8 cellular contexts compared by ENCODE assay signal in the genomic region with DNA sequence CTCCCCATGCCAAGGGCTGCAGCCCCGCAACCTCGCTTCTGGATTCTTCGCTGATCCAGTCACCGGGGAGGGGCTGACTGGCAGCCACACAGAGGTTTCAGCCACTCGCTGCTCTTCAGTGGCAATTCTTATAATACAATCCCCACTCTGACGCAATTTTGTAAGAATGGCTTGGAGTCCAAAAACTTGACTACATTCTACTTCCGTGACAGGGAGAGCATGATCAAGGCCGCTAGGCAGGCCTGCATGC. TPM values are rescaled to one million over a fixed set of nuclear protein-coding genes. Genes with fewer than 3 reads are reported as not detected.
DNase-seq lines count a peak whose midpoint lies in the region; ATAC-seq and TF ChIP-seq lines count a peak whose summit lies in the region.

No MANE protein-coding gene starts in this region.

- peak; percentile 72 for ATAC-seq in omental fat pad (ENCODE audit: low FRiP score)
- ATAC-seq in GM21360 (IDR thresholded peaks at IDR 0.05; ENCODE audit: unreplicated experiment), result no peak

- H3K9me3 Mint-ChIP-seq in CD14-positive monocyte, result peaks cover 0 to 2% (median 0%) of the 10 kb centered on the region in 7 donors

- TF ChIP-seq POLR2A in esophagus muscularis mucosa (IDR thresholded peaks at IDR 0.05; ENCODE audit: low read depth), result no peak

- DNase-seq in CD14-positive monocyte (ENCODE audit: low spot score) (no peak), RWPE1 (ENCODE audit: low spot score) (no peak), esophagus muscularis mucosa (ENCODE audit: extremely low spot score) (peak; percentile 93), omental fat pad (ENCODE audit: low spot score) (no peak), H4 (ENCODE audit: low spot score) (no peak), OCI-M1 (lab: John Stamatoyannopoulos, UW) (no peak), NCI-H1417 (lab: John Stamatoyannopoulos, UW) (no peak)

- CTCF ChIA-PET in RWPE1 (lab: Yijun Ruan, JAX), result interaction anchor here (0.7 to 3.4 kb wide), 6 partner anchors 12 to 250 kb away, joined by 3 to 27 read pairs (median 4); partner anchors contain the start of gene PPM1F

- no peaks in the 10 kb centered on the region for H3K9me3 ChIP-seq in esophagus muscularis mucosa

- H3K4me3 Mint-ChIP-seq in CD14-positive monocyte, result peak overlapping the region; percentile 78 to 90

- peaks cover 0 to 2% (median 0%) of the 10 kb centered on the region in 3 donors for H3K27me3 Mint-ChIP-seq in CD14-positive monocyte (ENCODE audit: low read depth in 3 of 3)

- peak overlapping the region; percentile 61 to 67 (median 66) for H3K4me3 ChIP-seq in esophagus muscularis mucosa

- TF ChIP-seq CTCF in CD14-positive monocyte (IDR thresholded peaks at IDR 0.05) (no peak), RWPE1 (conservative IDR thresholded peaks at IDR 0.05; ENCODE audit: low read depth) (no peak), esophagus muscularis mucosa (IDR thresholded peaks at IDR 0.05) (no peak), omental fat pad (IDR thresholded peaks at IDR 0.05) (no peak)

- WGBS in esophagus muscularis mucosa, result 20% methylated on average over 1 of the region's 8 CpGs

- POLR2A ChIA-PET in RWPE1 (lab: Yijun Ruan, JAX; ENCODE audit: low non-redundant PET), result no interaction called here

- intact Hi-C loops in CD14-positive monocyte (cut with micrococcal nuclease), result loop anchor here (2.0 to 10.0 kb wide), 5 partner anchors 15 to 283 kb away; partner anchors contain the start of gene PPM1F (in 2 of the 2)
- intact Hi-C loops in esophagus muscularis mucosa (cut with DNase I), result loop anchor here (2.0 to 5.0 kb wide), 3 partner anchors 15 to 225 kb away; partner anchors contain the start of genes MAPK1 and PPM1F

- peaks cover 79% of the 10 kb centered on the region for H3K4me1 Mint-ChIP-seq in CD14-positive monocyte

- peaks cover 11 to 49% (median 37%) of the 10 kb centered on the region in 4 donors for H3K36me3 ChIP-seq in esophagus muscularis mucosa

- peak overlapping the region; percentile 97 for H3K27ac ChIP-seq in RWPE1
- H3K27ac ChIP-seq in esophagus muscularis mucosa (replicated peaks in 1 of 4), result peak overlapping the region; percentile 92 to 98 (median 94)

- no peaks in the 10 kb centered on the region for H3K27me3 ChIP-seq in esophagus muscularis mucosa

- H3K36me3 Mint-ChIP-seq in CD14-positive monocyte, result peaks cover 40 to 68% of the 10 kb centered on the region in 2 donors

- TF ChIP-seq EP300 in esophagus muscularis mucosa (IDR thresholded peaks at IDR 0.05), result no peak

- peaks cover 66 to 90% (median 74%) of the 10 kb centered on the region in 4 donors for H3K4me1 ChIP-seq in esophagus muscularis mucosa

- peak overlapping the region; percentile 99 to 100 (median 100) for H3K27ac Mint-ChIP-seq in CD14-positive monocyte

RNA-seq across cellular contexts. Expression of gene PPM1F, which starts 14.9 kb away (rescaled TPM):
- polyA plus RNA-seq in CD14-positive monocyte, result 10 to 100 TPM; 28.8 to 37.2 TPM
- total RNA-seq in esophagus muscularis mucosa, result 10 to 100 TPM; 30.3 to 88.5 (median 74.1) TPM
- 10 to 100 TPM; 22.9 to 67.3 (median 32.4) TPM for total RNA-seq in omental fat pad
- 9.2 and 14.1 TPM in 2 replicates for total RNA-seq in H4 (2014; rRNA removed; shearing (Covaris generic))

RNA-seq across cellular contexts. Expression of gene TOP3B, which starts 44.8 kb away (rescaled TPM):
- polyA plus RNA-seq in CD14-positive monocyte, result 1 to 10 TPM; 9.0 to 9.5 TPM
- total RNA-seq in esophagus muscularis mucosa (10 to 100 TPM; 12.3 to 27.5 (median 20.4) TPM), omental fat pad (10 to 100 TPM; 17.5 to 45.4 (median 21.3) TPM)
- 9.3 and 10.8 TPM in 2 replicates for total RNA-seq in H4 (2014; rRNA removed; shearing (Covaris generic))
